ENCODE assay signal across 1 cellular context in genomic region chr22:29482253-29482652, GRCh38.
TF ChIP-seq lines count a peak whose summit lies in the region.

No MANE protein-coding gene starts in this region.

TF ChIP-seq in WTC11, 78 proteins besides CTCF, POLR2A, EP300 and RAD21 (continued from another document):
- TF ChIP-seq RORB (CRISPR knock-in tag; IDR thresholded peaks at IDR 0.05) (no peak), ZNF138 (CRISPR knock-in tag; conservative IDR thresholded peaks at IDR 0.05) (no peak), EMX1 (CRISPR knock-in tag; IDR thresholded peaks at IDR 0.05) (no peak), GABPB1 (CRISPR knock-in tag; IDR thresholded peaks at IDR 0.05) (no peak), FOXJ3 (CRISPR knock-in tag; IDR thresholded peaks at IDR 0.05; ENCODE audit: borderline replicate concordance) (no peak), ZNF121 (CRISPR knock-in tag; IDR thresholded peaks at IDR 0.05) (no peak), CREB1 (CRISPR knock-in tag; IDR thresholded peaks at IDR 0.05) (no peak), TEAD1 (CRISPR knock-in tag; IDR thresholded peaks at IDR 0.05) (no peak)
